ENCODE assay signal across 8 cellular contexts in genomic region chr2:7203056-7203467, GRCh38.
A peak's percentile ranks its signal among the peaks of the same experiment; 100 is the strongest.
DNase-seq lines count a peak whose midpoint lies in the region; ATAC-seq, FAIRE-seq and TF ChIP-seq lines count a peak whose summit lies in the region.

No MANE protein-coding gene starts in this region.

- no peak overlapping the region for H3K27ac Mint-ChIP-seq in T-helper 2 cell treated with Interferon-gamma antibody and Interleukin-4, amounts not matched to agents 5 μg/mL and 100 μg/mL, for 36 hours

- intact Hi-C loops in body of pancreas (cut with DNase I), result loop anchor here (10.0 kb wide), 1 partner anchor 182 kb away; no protein-coding TSS in a partner anchor

- TF ChIP-seq CTCF in AG09309 (IDR thresholded peaks at IDR 0.05; ENCODE audit: control insufficient read depth, insufficient read depth, low read depth, low read length, missing control alignments) (peak; percentile 87), body of pancreas (IDR thresholded peaks at IDR 0.05) (peak; percentile 72 to 90 (median 84))

- no peaks in the 10 kb centered on the region for H3K9me3 ChIP-seq in body of pancreas

- H3K4me1 ChIP-seq in body of pancreas, result no peaks in the 10 kb centered on the region

- H3K4me3 Mint-ChIP-seq in T-helper 2 cell treated with Interferon-gamma antibody and Interleukin-4, amounts not matched to agents 5 μg/mL and 100 μg/mL, for 36 hours, result no peak overlapping the region

- no peak for TF ChIP-seq POLR2A in body of pancreas (IDR thresholded peaks at IDR 0.05)

- DNase-seq in AG09309 (ENCODE audit: low read depth) (peak; percentile 61), NCI-H1694 (lab: John Stamatoyannopoulos, UW) (peak; percentile 87), body of pancreas (peak; percentile 55 to 68 (median 60)), GF-D8 (lab: John Stamatoyannopoulos, UW) (no peak)
- peak; percentile 40 for DNase-seq in T-helper 2 cell treated with Interferon-gamma antibody and Interleukin-4, amounts not matched to agents 5 μg/mL and 100 μg/mL, for 36 hours (ENCODE audit: low spot score)
- peak; percentile 28 to 39 for DNase-seq in stimulated activated CD4-positive, alpha-beta T cell treated with anti-CD3 and anti-CD28 coated beads, Interleukin-1b, Interleukin-23, amount 100 ng/mL, for 4 hours (ENCODE audit: low read depth in 2 of 2)

- H3K9me3 Mint-ChIP-seq in T-helper 2 cell treated with Interferon-gamma antibody and Interleukin-4, amounts not matched to agents 5 μg/mL and 100 μg/mL, for 36 hours, result peaks cover 4% of the 10 kb centered on the region

- H3K4me3 ChIP-seq in AG09309 (ENCODE audit: control insufficient read depth, low read depth, low read length) (no peak overlapping the region), body of pancreas (no peak overlapping the region)

- no peak overlapping the region for H3K27ac ChIP-seq in body of pancreas

- WGBS in body of pancreas, 2 donors, result 1 to 4% methylated on average over 4 of the region's 4 CpGs

- H3K27me3 ChIP-seq in body of pancreas, result no peaks in the 10 kb centered on the region

- no peaks in the 10 kb centered on the region for H3K4me1 Mint-ChIP-seq in T-helper 2 cell treated with Interferon-gamma antibody and Interleukin-4, amounts not matched to agents 5 μg/mL and 100 μg/mL, for 36 hours (ENCODE audit: low read depth)

- FAIRE-seq in islet of Langerhans (lab: Jason Lieb, UNC), result peak; percentile 86

- no peaks in the 10 kb centered on the region for H3K27me3 Mint-ChIP-seq in T-helper 2 cell treated with Interferon-gamma antibody and Interleukin-4, amounts not matched to agents 5 μg/mL and 100 μg/mL, for 36 hours (ENCODE audit: low read depth)

- ATAC-seq in GM18909 (IDR thresholded peaks at IDR 0.05; ENCODE audit: poor library complexity, unreplicated experiment), result peak; percentile 72
- ATAC-seq in body of pancreas, result peak; percentile 65

- no peaks in the 10 kb centered on the region for H3K36me3 Mint-ChIP-seq in T-helper 2 cell treated with Interferon-gamma antibody and Interleukin-4, amounts not matched to agents 5 μg/mL and 100 μg/mL, for 36 hours (ENCODE audit: low read depth)

- no peaks in the 10 kb centered on the region for H3K36me3 ChIP-seq in body of pancreas (replicated peaks in 1 of 2; ENCODE audit: insufficient read depth in 1 of 2, low read depth in 2 of 2)
